ENCODE assay signal across 17 cellular contexts in the genomic region with DNA sequence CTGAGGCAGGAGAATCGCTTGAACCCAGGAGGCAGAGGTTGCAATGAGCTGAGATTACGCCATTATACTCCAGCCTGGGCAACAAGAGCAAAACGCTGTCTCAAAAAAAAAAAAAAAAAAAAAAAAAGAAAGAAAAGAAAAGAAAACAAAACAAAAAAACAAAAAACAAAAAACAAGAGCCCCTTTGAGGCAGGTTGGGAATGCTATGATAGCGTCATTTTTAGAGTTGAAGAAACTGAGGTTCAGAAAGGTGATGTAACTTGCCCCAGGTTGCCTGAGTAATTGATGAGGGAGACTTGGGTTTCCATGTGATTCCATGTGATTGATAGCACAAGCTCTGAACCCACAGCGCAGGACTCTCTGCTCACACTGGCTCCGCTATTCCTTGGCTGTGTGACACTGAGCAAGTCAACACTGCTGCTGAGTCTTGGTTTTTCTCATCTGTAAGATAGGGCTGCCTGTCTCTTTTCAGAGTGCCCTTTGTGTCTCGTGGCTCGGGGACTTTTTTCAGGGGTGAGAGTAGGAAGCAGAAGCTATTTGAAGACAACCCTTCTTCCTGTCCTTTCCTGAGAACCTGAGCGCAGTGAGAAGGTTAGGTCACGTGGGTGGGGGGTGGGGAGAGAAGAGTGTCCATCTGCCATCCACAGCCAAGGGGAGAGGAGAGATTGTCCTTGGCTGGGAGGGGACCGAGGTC. TPM values are rescaled to one million over a fixed set of nuclear protein-coding genes. Genes with fewer than 3 reads are reported as not detected.
DNase-seq lines count a peak whose midpoint lies in the region; ATAC-seq and TF ChIP-seq lines count a peak whose summit lies in the region.
"Had no signal": no experiment of that assay in that cellular context is flagged by ENCODE, and none has a peak within 500 bp of the region (broad histone marks: within the 10 kb centered on the region; RNA-seq: fewer than 3 reads in every experiment).

No MANE protein-coding gene starts in this region.

- no peaks in the 10 kb centered on the region for H3K9me3 ChIP-seq in OCI-LY1 (ENCODE audit: low read length)
- H3K9me3 ChIP-seq in SK-N-SH: no peaks in the 10 kb centered on the region
- H3K9me3 ChIP-seq: SJCRH30, transverse colon had no signal

- H2AFZ ChIP-seq in OCI-LY1 (ENCODE audit: low read length) (no peak overlapping the region), SK-N-SH (ENCODE audit: low read depth) (no peak overlapping the region)
- H2AFZ ChIP-seq: hepatocyte had no signal

- no peak for TF ChIP-seq RAD21 in SK-N-SH (IDR thresholded peaks at IDR 0.05; ENCODE audit: low read length)

- H3K4me1 ChIP-seq in OCI-LY1 (ENCODE audit: insufficient read depth, low read length, severe bottlenecking): peaks cover 91% of the 10 kb centered on the region
- H3K4me1 ChIP-seq in SK-N-SH (ENCODE audit: control insufficient read depth in 1 of 2, insufficient read depth in 2 of 2, low read depth in 1 of 2, low read length in 1 of 2): peaks cover 0 to 4% of the 10 kb centered on the region in 2 experiments; a peak in 1 of 4 replicates
- H3K4me1 ChIP-seq: SJCRH30 had no signal

- peak overlapping the region; percentile 72 for H3K9ac ChIP-seq in OCI-LY1 (ENCODE audit: low read length)
- no peak overlapping the region for H3K9ac ChIP-seq in SK-N-SH

- CTCF ChIA-PET in SK-N-SH (lab: Yijun Ruan, JAX): interaction anchor here (0.8 to 3.0 kb wide), 3 partner anchors 9 to 139 kb away, joined by 3 to 15 read pairs (median 7); no protein-coding TSS in a partner anchor

- 78% methylated on average over 11 of the region's 11 CpGs for WGBS in SK-N-SH (ENCODE audit: low lambda C conversion rate)

- peak overlapping the region; percentile 98 for H3K27ac ChIP-seq in OCI-LY1 (ENCODE audit: low read depth, low read length, poor library complexity, severe bottlenecking)
- no peak overlapping the region for H3K27ac ChIP-seq in SK-N-SH (ENCODE audit: low read depth in 2 of 2, low read length in 1 of 2)
- H3K27ac ChIP-seq: hepatocyte, SJCRH30, transverse colon had no signal

- H3K36me3 Mint-ChIP-seq in immature natural killer cell: peaks cover 3 to 10% (median 4%) of the 10 kb centered on the region in 3 donors

- H3K79me2 ChIP-seq in OCI-LY1 (ENCODE audit: insufficient read depth, low read length) (0 out of 2 replicates have a peak, but pooled peaks cover 3% of the 10 kb centered on the region), SK-N-SH (ENCODE audit: insufficient read depth) (no peaks in the 10 kb centered on the region)
- H3K79me2 ChIP-seq: hepatocyte had no signal

- H3K9me2 ChIP-seq in OCI-LY1 (ENCODE audit: low read depth, low read length) (no peaks in the 10 kb centered on the region), SK-N-SH (no peaks in the 10 kb centered on the region)

- TF ChIP-seq CTCF in GM12865 (IDR thresholded peaks at IDR 0.05; ENCODE audit: insufficient read depth, low read depth, low read length, missing control alignments) (no peak), OCI-LY1 (IDR thresholded peaks at IDR 0.05; ENCODE audit: low read length) (no peak), SK-N-SH (IDR thresholded peaks at IDR 0.05) (no peak), omental fat pad (IDR thresholded peaks at IDR 0.05) (no peak)

- peak; percentile 93 for DNase-seq in GM12865 (ENCODE audit: low read depth)
- DNase-seq in immature natural killer cell: no peak
- no peak for DNase-seq in DMS114 treated with DMSO at 0.1 percent for 48 hours (lab: John Stamatoyannopoulos, UW; ENCODE audit: unreplicated experiment)
- DNase-seq in SK-N-SH: no peak
- no peak for DNase-seq in omental fat pad (ENCODE audit: low spot score)
- DNase-seq in stimulated activated CD4-positive, alpha-beta T cell treated with anti-CD3 and anti-CD28 coated beads, Interleukin-4, amount 100 ng/mL, for 24 hours: no peak
- DNase-seq: activated effector memory CD4-positive, alpha-beta T cell treated with anti-CD3 and anti-CD28 coated beads, Interleukin-2, amount 50 U/mL, for 16 hours; Calu3; central memory CD4-positive, alpha-beta T cell; left ventricle myocardium superior; NCI-H1417; NCI-H69; SJCRH30; transverse colon had no signal

- H4K20me1 ChIP-seq in OCI-LY1 (ENCODE audit: insufficient read depth, low read length) (no peaks in the 10 kb centered on the region), SK-N-SH (ENCODE audit: insufficient read depth) (no peaks in the 10 kb centered on the region)

- H3F3A ChIP-seq in OCI-LY1 (ENCODE audit: insufficient read depth, low read length): peaks cover 8% of the 10 kb centered on the region; the same call in 1 of the 2 replicates
- H3F3A ChIP-seq in SK-N-SH (replicated peaks; ENCODE audit: insufficient read depth): no peaks in the 10 kb centered on the region

- H3K4me2 ChIP-seq in OCI-LY1 (ENCODE audit: low read length) (peak overlapping the region; percentile 78), SK-N-SH (no peak overlapping the region)
- H3K4me2 ChIP-seq: hepatocyte had no signal

- H3K4me3 ChIP-seq in GM12865 (ENCODE audit: low read depth, low read length) (peak overlapping the region; percentile 75), OCI-LY1 (ENCODE audit: low read depth, low read length, poor library complexity, severe bottlenecking) (peak overlapping the region; percentile 64), SK-N-SH (ENCODE audit: low read depth in 2 of 2, low read length in 1 of 2) (no peak overlapping the region)
- H3K4me3 ChIP-seq: hepatocyte, SJCRH30, transverse colon had no signal

- no peak for TF ChIP-seq EP300 in SK-N-SH (IDR thresholded peaks at IDR 0.05; ENCODE audit: borderline replicate concordance in 1 of 2, low read depth in 1 of 2, low read length in 1 of 2)

- H3K27me3 ChIP-seq in OCI-LY1 (ENCODE audit: insufficient read depth, low read length) (no peaks in the 10 kb centered on the region), SK-N-SH (ENCODE audit: insufficient read depth) (0 out of 2 replicates have a peak, but pooled peaks cover 2% of the 10 kb centered on the region)
- H3K27me3 ChIP-seq: hepatocyte had no signal

- H3K36me3 ChIP-seq in OCI-LY1 (ENCODE audit: insufficient read depth, low read length) (peaks cover 4% of the 10 kb centered on the region; the same call in 1 of the 2 replicates), SK-N-SH (replicated peaks in 1 of 2; ENCODE audit: control insufficient read depth in 1 of 2, insufficient read depth in 2 of 2, low read length in 1 of 2) (no peaks in the 10 kb centered on the region)
- H3K36me3 ChIP-seq: SJCRH30, transverse colon had no signal

- ATAC-seq in GM19351 (IDR thresholded peaks at IDR 0.05; ENCODE audit: unreplicated experiment) (peak; percentile 29), omental fat pad (ENCODE audit: low FRiP score) (no peak)
- ATAC-seq: left ventricle myocardium superior had no signal

- POLR2A ChIA-PET in SK-N-SH (lab: Yijun Ruan, JAX): no interaction called here

- H3K4me3 Mint-ChIP-seq in immature natural killer cell: peak overlapping the region; percentile 84 to 90 (median 88)

- H3K27ac Mint-ChIP-seq in immature natural killer cell: peak overlapping the region; percentile 27 to 88 (median 85)

- peaks cover 2 to 15% (median 11%) of the 10 kb centered on the region in 3 donors for H3K27me3 Mint-ChIP-seq in immature natural killer cell (ENCODE audit: low read depth in 3 of 3)

- peaks cover 69 to 75% of the 10 kb centered on the region in 2 donors for H3K4me1 Mint-ChIP-seq in immature natural killer cell

- no peaks in the 10 kb centered on the region for H3K9me3 Mint-ChIP-seq in immature natural killer cell

TF ChIP-seq in SK-N-SH, 30 proteins besides CTCF, POLR2A, EP300 and RAD21 (continues in another document):
- TF ChIP-seq GATA2 (CRISPR knock-in tag; IDR thresholded peaks at IDR 0.05) (no peak), GABPA (IDR thresholded peaks at IDR 0.05; ENCODE audit: low read depth) (no peak), REST (IDR thresholded peaks at IDR 0.05; ENCODE audit: low read depth, low read length) (no peak), NFIC (IDR thresholded peaks at IDR 0.05; ENCODE audit: borderline replicate concordance) (no peak)

RNA-seq across cellular contexts. Expression of gene CNR2, which starts 2.5 kb away (rescaled TPM):
- polyA plus RNA-seq in immature natural killer cell: 10 to 100 TPM in 1 of 3 donors, 1 to 10 TPM in 2; 7.4 to 10.7 (median 9.5) TPM
- polyA plus RNA-seq in SK-N-SH (2012; rRNA removed): not detected in 2 replicates
- not detected in 2 replicates for polyA plus RNA-seq in SK-N-SH (2012; cell fraction: cytosol; rRNA removed)
- 0.01 TPM in 1 of 2 replicates, not detected in the other for polyA plus RNA-seq in SK-N-SH (2012; cell fraction: nucleus; rRNA removed)
- under 1 TPM in 2 of 4 donors, not detected in 2; 0.06 to 0.09 TPM for total RNA-seq in omental fat pad
- total RNA-seq: Calu3, hepatocyte, left ventricle myocardium superior, SJCRH30 had no signal
- polyA plus RNA-seq: hepatocyte had no signal

RNA-seq across cellular contexts. Expression of gene FUCA1, which starts 42.6 kb away (rescaled TPM):
- polyA plus RNA-seq in immature natural killer cell (10 to 100 TPM; 24.3 to 27.7 (median 26.1) TPM), SK-N-SH (2012; rRNA removed) (31.9 and 35.2 TPM in 2 replicates)
- polyA plus RNA-seq in SK-N-SH (2012; cell fraction: cytosol; rRNA removed): 40.6 and 41.0 TPM in 2 replicates
- 16.1 and 29.8 TPM in 2 replicates for polyA plus RNA-seq in SK-N-SH (2012; cell fraction: nucleus; rRNA removed)
- total RNA-seq in omental fat pad: 10 to 100 TPM; 31.7 to 49.5 (median 45.7) TPM

RNA-seq across cellular contexts. Expression of gene PNRC2, which starts 48.9 kb away (rescaled TPM):
- polyA plus RNA-seq in immature natural killer cell: 100 to 1,000 TPM in 2 of 3 donors, 10 to 100 TPM in 1; 89.9 to 118 (median 104) TPM
- 43.8 and 55.2 TPM in 2 replicates for polyA plus RNA-seq in SK-N-SH (2012; rRNA removed)
- polyA plus RNA-seq in SK-N-SH (2012; cell fraction: cytosol; rRNA removed): 54.6 and 58.1 TPM in 2 replicates
- 46.8 and 46.9 TPM in 2 replicates for polyA plus RNA-seq in SK-N-SH (2012; cell fraction: nucleus; rRNA removed)
- total RNA-seq in omental fat pad: 100 to 1,000 TPM; 139 to 173 (median 153) TPM

Comparison
In these comparisons a context has a peak if more than half of its experiments do, and no peak if none do; other contexts are left out.
1. H3K4me3 ChIP-seq: peak in GM12865 (single experiment) and OCI-LY1 (single experiment); none in SK-N-SH (0 of 2).
2. RNA of gene CNR2, which starts 2.5 kb away (polyA plus RNA-seq): 7.4 to 10.7 TPM in immature natural killer cell; 0.01 TPM in SK-N-SH; every median in the first group is over 4 times any median in the second.